Comparison of ENCODE assay signal across 8 cellular contexts in genomic region chr6:2970034-2970685, GRCh38. TPM values are rescaled to one million over a fixed set of nuclear protein-coding genes. Genes with fewer than 3 reads are reported as not detected.
A peak's percentile ranks its signal among the peaks of the same experiment; 100 is the strongest.
DNase-seq lines count a peak whose midpoint lies in the region; ATAC-seq, FAIRE-seq and TF ChIP-seq lines count a peak whose summit lies in the region.

No MANE protein-coding gene starts in this region.

- peaks cover 4 to 25% (median 23%) of the 10 kb centered on the region in 5 donors for H3K4me1 ChIP-seq in subcutaneous abdominal adipose tissue (ENCODE audit: control insufficient read depth in 5 of 5, insufficient read depth in 5 of 5, low read length in 5 of 5)

- DNase-seq in NCI-H82 (lab: John Stamatoyannopoulos, UW) (peak; percentile 46), NCI-H82 treated with DMSO at 0.1 percent for 48 hours (lab: John Stamatoyannopoulos, UW; ENCODE audit: unreplicated experiment) (no peak), amniotic epithelial cell (ENCODE audit: low read depth) (peak; percentile 32), kidney tubule cell (ENCODE audit: low spot score) (peak; percentile 74), GM12892 (ENCODE audit: insufficient read length) (no peak)
- no peak for DNase-seq in activated CD4-positive, CD25-positive, alpha-beta regulatory T cell (lab: John Stamatoyannopoulos, UW)

- H3K9ac ChIP-seq in subcutaneous abdominal adipose tissue (ENCODE audit: low read length in 5 of 5): peak overlapping the region; percentile 58 to 90 (median 81)

- H3K36me3 ChIP-seq in subcutaneous abdominal adipose tissue (ENCODE audit: control insufficient read depth in 5 of 5, insufficient read depth in 5 of 5, low read length in 5 of 5): no peaks in the 10 kb centered on the region

- H3K4me3 ChIP-seq in subcutaneous abdominal adipose tissue (ENCODE audit: low read depth in 1 of 5, low read length in 5 of 5): peak overlapping the region; percentile 5 to 77 (median 72)

- ATAC-seq in HG03139 (IDR thresholded peaks at IDR 0.05; ENCODE audit: unreplicated experiment): no peak

- FAIRE-seq in GM12892 (lab: Jason Lieb, UNC): no peak

- no peaks in the 10 kb centered on the region for H3K9me3 ChIP-seq in subcutaneous abdominal adipose tissue (ENCODE audit: control insufficient read depth in 5 of 5, low read length in 5 of 5)

- TF ChIP-seq POLR2A in GM12892 (IDR thresholded peaks at IDR 0.05; ENCODE audit: low read depth, low read length): no peak

- H3K27ac ChIP-seq in subcutaneous abdominal adipose tissue (ENCODE audit: low read depth, low read length): peak overlapping the region; percentile 90

- H3K27me3 ChIP-seq in subcutaneous abdominal adipose tissue (ENCODE audit: control insufficient read depth in 5 of 5, insufficient read depth in 4 of 5, low read length in 5 of 5): no peaks in the 10 kb centered on the region

RNA-seq across cellular contexts. Expression of gene SERPINB6, which starts 1.2 kb away (rescaled TPM):
- 5.9 TPM for polyA plus RNA-seq in GM12892 (2012; ENCODE audit: missing spikeins)

RNA-seq across cellular contexts. Expression of gene NQO2, which starts 29.5 kb away (rescaled TPM):
- 9.2 TPM for polyA plus RNA-seq in GM12892 (2012; ENCODE audit: missing spikeins)

Comparison
In these comparisons a context has a peak if more than half of its experiments do, and no peak if none do; other contexts are left out.
1. DNase-seq: peak in NCI-H82 (single experiment), amniotic epithelial cell (single experiment) and kidney tubule cell (single experiment); none in NCI-H82 treated with DMSO at 0.1 percent for 48 hours (single experiment), activated CD4-positive, CD25-positive, alpha-beta regulatory T cell (0 of 4) and GM12892 (single experiment).